8 cellular contexts compared by ENCODE assay signal in the genomic region with DNA sequence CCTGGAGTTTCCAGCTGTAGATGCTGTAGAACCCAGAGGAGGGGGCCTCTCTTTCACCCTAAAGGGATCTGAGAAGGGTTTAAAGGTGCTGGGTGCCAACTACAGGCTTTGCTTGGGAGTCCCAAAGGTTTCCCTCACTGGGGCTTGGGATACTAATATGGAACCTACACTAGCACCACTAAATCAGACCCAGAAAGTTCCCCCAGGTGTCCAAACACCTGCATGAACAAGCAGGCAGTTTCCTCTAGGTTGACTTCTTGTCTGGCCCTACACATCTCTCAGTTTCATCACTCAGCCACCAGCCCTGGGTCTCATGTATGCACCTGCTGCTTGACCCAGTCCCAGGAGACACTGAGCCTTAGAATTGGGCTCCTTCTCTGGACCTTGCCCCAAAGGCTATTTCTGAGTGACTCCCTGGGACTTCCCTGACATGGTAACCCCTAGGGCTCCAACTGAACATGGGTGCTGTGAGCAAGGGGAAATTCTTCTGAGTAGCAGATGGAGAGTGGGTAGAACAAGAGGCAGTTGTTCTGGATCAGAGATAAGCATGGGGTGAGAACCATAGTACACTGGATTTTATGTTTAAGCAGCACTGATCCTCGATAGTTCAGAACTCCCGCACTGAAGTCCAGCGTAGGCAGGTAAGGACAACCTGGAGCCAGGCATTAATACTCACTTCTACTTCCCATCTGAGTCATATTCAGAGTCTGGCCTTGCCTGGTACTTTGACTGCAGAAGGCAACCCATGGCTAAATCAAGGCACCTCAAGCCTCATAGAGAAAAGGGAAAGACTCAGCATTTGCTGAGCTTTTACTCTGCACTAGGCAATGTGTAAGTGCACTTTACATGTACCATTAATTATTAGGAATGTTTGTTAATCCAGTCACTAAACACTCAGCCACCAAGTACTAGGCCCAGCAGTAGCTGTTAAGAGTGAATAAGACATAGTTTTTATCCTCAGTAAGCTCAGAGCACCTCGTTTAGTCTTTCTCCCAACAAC. TPM values are rescaled to one million over a fixed set of nuclear protein-coding genes. Genes with fewer than 3 reads are reported as not detected.
DNase-seq lines count a peak whose midpoint lies in the region; ATAC-seq and TF ChIP-seq lines count a peak whose summit lies in the region.

No MANE protein-coding gene starts in this region.

- H3K27me3 ChIP-seq in lung (ENCODE audit: control insufficient read depth, insufficient read depth) (no peaks in the 10 kb centered on the region), BE2C (no peaks in the 10 kb centered on the region)
- H3K27me3 ChIP-seq in effector memory CD4-positive, alpha-beta T cell (replicated peaks; ENCODE audit: control insufficient read depth, insufficient read depth, low read length, poor library complexity, severe bottlenecking), result no peaks in the 10 kb centered on the region

- DNase-seq in RPMI8226 (peak; percentile 74), lung (ENCODE audit: low spot score) (no peak), BE2C (no peak), NCI-H524 (lab: John Stamatoyannopoulos, UW) (no peak), OCI-M1 (lab: John Stamatoyannopoulos, UW) (no peak)
- DNase-seq in effector memory CD4-positive, alpha-beta T cell, result no peak

- H3K36me3 ChIP-seq in lung (ENCODE audit: control insufficient read depth in 2 of 2, insufficient read depth in 2 of 2, low read length in 2 of 2) (peaks cover 9 to 31% of the 10 kb centered on the region in 2 donors), BE2C (peaks cover 12% of the 10 kb centered on the region)
- peaks cover 25% of the 10 kb centered on the region for H3K36me3 ChIP-seq in effector memory CD4-positive, alpha-beta T cell (ENCODE audit: control insufficient read depth, insufficient read depth, low read length)

- H3K9me3 ChIP-seq in lung (ENCODE audit: control insufficient read depth in 2 of 2, insufficient read depth in 1 of 2, low read length in 1 of 2) (no peaks in the 10 kb centered on the region), BE2C (no peaks in the 10 kb centered on the region)
- H3K9me3 ChIP-seq in effector memory CD4-positive, alpha-beta T cell (ENCODE audit: control insufficient read depth, low read length), result no peaks in the 10 kb centered on the region

- TF ChIP-seq CTCF in lung (IDR thresholded peaks at IDR 0.05; ENCODE audit: control extremely low read depth, extremely low read depth) (no peak), BE2C (IDR thresholded peaks at IDR 0.05; ENCODE audit: low read depth, low read length) (no peak)

- H3K4me1 ChIP-seq in lung (ENCODE audit: control insufficient read depth in 2 of 2, insufficient read depth in 2 of 2, low read length in 2 of 2), result peaks cover 46 to 48% of the 10 kb centered on the region in 2 donors
- no peaks in the 10 kb centered on the region for H3K4me1 ChIP-seq in BE2C
- peaks cover 19% of the 10 kb centered on the region for H3K4me1 ChIP-seq in effector memory CD4-positive, alpha-beta T cell (ENCODE audit: control insufficient read depth, insufficient read depth, low read length, poor library complexity, severe bottlenecking)

- ATAC-seq in GM18520 (IDR thresholded peaks at IDR 0.05; ENCODE audit: unreplicated experiment) (peak; percentile 75), HG02588 (IDR thresholded peaks at IDR 0.05; ENCODE audit: unreplicated experiment) (peak; percentile 94), lung (ENCODE audit: insufficient read depth, low FRiP score) (no peak)

- peak overlapping the region; percentile 18 to 91 for H3K27ac ChIP-seq in lung (ENCODE audit: low read depth in 1 of 2, low read length in 1 of 2)
- H3K27ac ChIP-seq in effector memory CD4-positive, alpha-beta T cell (ENCODE audit: insufficient read depth, low read length, poor library complexity, severe bottlenecking), result no peak overlapping the region

- H3K4me3 ChIP-seq in lung (no peak overlapping the region), BE2C (ENCODE audit: low read depth, low read length) (no peak overlapping the region)
- H3K4me3 ChIP-seq in effector memory CD4-positive, alpha-beta T cell (ENCODE audit: insufficient read depth, low read depth, low read length, poor library complexity, severe bottlenecking), result no peak overlapping the region

- WGBS in lung, 2 donors, result 68 to 79% methylated on average over 4 of the region's 4 CpGs

RNA-seq across cellular contexts. Expression of a gene that starts 16.8 kb away (rescaled TPM):
- total RNA-seq in lung, result 100 to 1,000 TPM; 113 to 150 TPM
- 100 to 1,000 TPM; 107 to 120 TPM for polyA plus RNA-seq in lung
- polyA plus RNA-seq in BE2C (2012; ENCODE audit: insufficient read depth, insufficient read length, low read depth), result 101 TPM

RNA-seq across cellular contexts. Expression of a gene that starts 33.2 kb away (rescaled TPM):
- total RNA-seq in lung, result 1 to 10 TPM; 1.6 to 6.5 TPM
- 1 to 10 TPM; 2.0 to 2.1 TPM for polyA plus RNA-seq in lung
- polyA plus RNA-seq in BE2C (2012; ENCODE audit: insufficient read depth, insufficient read length, low read depth), result 13.8 TPM
